Comparison of ENCODE assay signal across 8 cellular contexts in genomic region chr2:44974064-44974715, GRCh38. TPM values are rescaled to one million over a fixed set of nuclear protein-coding genes. Genes with fewer than 3 reads are reported as not detected.
DNase-seq lines count a peak whose midpoint lies in the region; ATAC-seq, FAIRE-seq and TF ChIP-seq lines count a peak whose summit lies in the region.

No MANE protein-coding gene starts in this region.

- H3K4me3 ChIP-seq in BJ (ENCODE audit: low read depth, low read length) (no peak overlapping the region), H1 (ENCODE audit: extremely low read depth in 1 of 4, insufficient read depth in 2 of 4, low read depth in 3 of 4, low read length in 4 of 4) (no peak overlapping the region), transverse colon (no peak overlapping the region)

- H3K9me3 Mint-ChIP-seq in H9, result no peaks in the 10 kb centered on the region; a peak in 1 of 5 replicates

- DNase-seq in BJ (ENCODE audit: low read depth) (no peak), H9 (peak; percentile 78), NCI-H510A treated with DMSO at 0.1 percent for 48 hours (lab: John Stamatoyannopoulos, UW) (peak; percentile 53), H1 (ENCODE audit: low read depth in 1 of 2, low spot score in 2 of 2) (peak in 1 of 2 experiments; percentile 74), transverse colon (no peak)

- H4K8ac ChIP-seq in H9 (replicated peaks; ENCODE audit: insufficient read length, low read depth, low read length) (no peak overlapping the region), H1 (ENCODE audit: extremely low read depth, insufficient read depth, low read length) (no peak overlapping the region)

- H2AK5ac ChIP-seq in H9 (ENCODE audit: insufficient read length, low read length), result no peak overlapping the region
- no peak overlapping the region for H2AK5ac ChIP-seq in H1 (ENCODE audit: low read depth, low read length)

- no peak for TF ChIP-seq EP300 in H1 (IDR thresholded peaks at IDR 0.05; ENCODE audit: borderline replicate concordance in 1 of 2, low read depth in 2 of 2, low read length in 2 of 2)
- TF ChIP-seq EP300 in transverse colon (IDR thresholded peaks at IDR 0.05; ENCODE audit: low read depth), result no peak

- H2BK120ac ChIP-seq in H9 (ENCODE audit: low read depth, low read length, poor library complexity, severe bottlenecking) (no peak overlapping the region), H1 (replicated peaks; ENCODE audit: low read depth, low read length) (no peak overlapping the region)

- no peak overlapping the region for H4K5ac ChIP-seq in H9 (ENCODE audit: insufficient read length, low read depth, low read length)
- no peak overlapping the region for H4K5ac ChIP-seq in H1 (ENCODE audit: insufficient read length, low read depth, low read length)

- no peaks in the 10 kb centered on the region for H4K20me1 ChIP-seq in H9 (ENCODE audit: control insufficient read depth, insufficient read depth, insufficient read length)
- H4K20me1 ChIP-seq in H1 (replicated peaks in 1 of 2; ENCODE audit: control insufficient read depth in 1 of 2, insufficient read depth in 2 of 2, low read length in 2 of 2), result no peaks in the 10 kb centered on the region

- peak; percentile 85 to 92 for TF ChIP-seq RAD21 in H1 (IDR thresholded peaks at IDR 0.05 in 1 of 2, conservative IDR thresholded peaks at IDR 0.05 in 1 of 2; ENCODE audit: low read depth in 2 of 2, low read length in 2 of 2)

- WGBS in H9 (ENCODE audit: extremely low coverage, insufficient read length, low lambda C conversion rate), result no CpG with 5 or more reads among the region's 6 CpGs
- 47% methylated on average over 6 of the region's 6 CpGs; no CpG with 5 or more reads in 1 of the 2 experiments for WGBS in H1 (ENCODE audit: extremely low coverage in 1 of 2, insufficient coverage in 1 of 2, insufficient read length in 1 of 2, insufficient replicate concordance in 2 of 2, low coverage in 1 of 2, low lambda C conversion rate in 2 of 2, missing lambda C conversion rate in 1 of 2), 2 experiments
- 61 to 62% methylated on average over 5 to 6 of the region's 6 CpGs for WGBS in transverse colon (ENCODE audit: low coverage in 1 of 2), 2 donors

- TF ChIP-seq CTCF in BJ (IDR thresholded peaks at IDR 0.05; ENCODE audit: insufficient read depth, low read depth, low read length), result peak; percentile 61
- TF ChIP-seq CTCF in H9 (conservative IDR thresholded peaks at IDR 0.05), result peak; percentile 92
- peak in 2 of 3 experiments; percentile 81 to 84; a peak in 3 of 4 replicates for TF ChIP-seq CTCF in H1 (IDR thresholded peaks at IDR 0.05; ENCODE audit: control extremely low read depth in 1 of 3, insufficient read depth in 1 of 3, low read depth in 1 of 3, low read length in 3 of 3)
- TF ChIP-seq CTCF in transverse colon (IDR thresholded peaks at IDR 0.05), result peak in 3 of 5 experiments; percentile 10 to 27 (median 21)

- H2BK12ac ChIP-seq in H9 (ENCODE audit: insufficient read length, low read depth, low read length) (no peak overlapping the region), H1 (ENCODE audit: low read depth, low read length) (no peak overlapping the region)

- H3K27me3 ChIP-seq in BJ (ENCODE audit: control insufficient read depth, insufficient read depth, low read length) (peaks cover 7% of the 10 kb centered on the region), H9 (ENCODE audit: insufficient read depth, low read length) (no peaks in the 10 kb centered on the region), H1 (replicated peaks in 1 of 4; ENCODE audit: control insufficient read depth in 3 of 4, extremely low read depth in 1 of 4, insufficient read depth in 3 of 4, low read length in 3 of 4) (no peaks in the 10 kb centered on the region; a peak in 1 of 7 replicates), transverse colon (peaks cover 46% of the 10 kb centered on the region)

- H3K14ac ChIP-seq in H9 (ENCODE audit: insufficient read depth, low read length) (no peak overlapping the region), H1 (ENCODE audit: insufficient read length) (no peak overlapping the region)

- H3K56ac ChIP-seq in H9 (ENCODE audit: insufficient read length, low read depth, low read length) (no peak overlapping the region), H1 (replicated peaks; ENCODE audit: insufficient read length, low read depth, low read length) (no peak overlapping the region)

- no peak overlapping the region for H3K18ac ChIP-seq in H9 (ENCODE audit: insufficient read length, low read depth, low read length)
- H3K18ac ChIP-seq in H1 (ENCODE audit: extremely low read depth, low read length), result no peak overlapping the region

- FAIRE-seq in H1 (lab: Jason Lieb, UNC), result peak; percentile 92

- intact Hi-C loops in transverse colon (cut with DNase I; ENCODE audit: low total_unique reads), result no loop called here

- H3K27ac ChIP-seq in H9 (ENCODE audit: insufficient read length, low read depth, low read length), result no peak overlapping the region
- no peak overlapping the region for H3K27ac ChIP-seq in H1 (ENCODE audit: low read depth, low read length)
- no peak overlapping the region for H3K27ac ChIP-seq in transverse colon

- in situ Hi-C loops in transverse colon (cut with MboI; ENCODE audit: low pct_ligation_motif_present in 1 of 4, low pct_unique_long_range_greater_than_20kb in 1 of 4, low sequenced_read_pairs in 3 of 4), result loop anchor here in 3 of 4 donors (25.0 kb wide), 3 partner anchors 487 to 937 kb away; no protein-coding TSS in a partner anchor

- H3T11ph ChIP-seq in H9 (ENCODE audit: low read length), result no peak overlapping the region

- POLR2A ChIA-PET in BJ (lab: Charles Lee) (no interaction called here), H1 (lab: Charles Lee; ENCODE audit: partially characterized antibody) (no interaction called here)

- H3K4me1 Mint-ChIP-seq in H9, result peaks cover 38 to 60% of the 10 kb centered on the region in 2 experiments

- H2BK15ac ChIP-seq in H9 (ENCODE audit: low read depth, low read length), result no peak overlapping the region
- no peak overlapping the region for H2BK15ac ChIP-seq in H1 (ENCODE audit: low read length)

- no peaks in the 10 kb centered on the region for H3K23me2 ChIP-seq in H9 (ENCODE audit: insufficient read length, low read depth, low read length, poor library complexity, severe bottlenecking)
- H3K23me2 ChIP-seq in H1 (ENCODE audit: low read depth, low read length), result no peaks in the 10 kb centered on the region

- no peak overlapping the region for H4K91ac ChIP-seq in H9 (ENCODE audit: insufficient read length, low read depth, low read length)
- no peak overlapping the region for H4K91ac ChIP-seq in H1 (replicated peaks; ENCODE audit: insufficient read length, low read length)

- CTCF ChIA-PET in BJ (lab: Yijun Ruan, JAX) (interaction anchor here (0.9 to 6.7 kb wide), 7 partner anchors 9 to 553 kb away, joined by 3 to 44 read pairs (median 5); no protein-coding TSS in a partner anchor), H1 (lab: Charles Lee; ENCODE audit: partially characterized antibody) (interaction anchor here (0.6 to 9.0 kb wide), 29 partner anchors 9 to 606 kb away, joined by 3 to 214 read pairs (median 4); no protein-coding TSS in a partner anchor)

- H3K27me3 Mint-ChIP-seq in H9 (ENCODE audit: low read depth), result peaks cover 19% of the 10 kb centered on the region

- no peak for ATAC-seq in GM19351 (IDR thresholded peaks at IDR 0.05; ENCODE audit: unreplicated experiment)
- no peak for ATAC-seq in HG03565 (IDR thresholded peaks at IDR 0.05; ENCODE audit: unreplicated experiment)
- ATAC-seq in GM18867 (IDR thresholded peaks at IDR 0.05; ENCODE audit: unreplicated experiment), result no peak

- no peak overlapping the region for H3K27ac Mint-ChIP-seq in H9

- H3K4me3 Mint-ChIP-seq in H9, result no peak overlapping the region

- H3K79me2 ChIP-seq in H9 (ENCODE audit: insufficient read depth, low read length) (no peaks in the 10 kb centered on the region), H1 (ENCODE audit: control insufficient read depth in 1 of 2, insufficient read depth in 2 of 2, low read length in 2 of 2) (no peaks in the 10 kb centered on the region)

- H3K4me2 ChIP-seq in H9 (ENCODE audit: insufficient read depth, insufficient read length, low read length) (no peak overlapping the region), H1 (ENCODE audit: insufficient read depth in 1 of 2, low read depth in 2 of 2, low read length in 2 of 2) (no peak overlapping the region)

- H3K4ac ChIP-seq in H9 (ENCODE audit: low read depth, low read length) (no peak overlapping the region), H1 (replicated peaks; ENCODE audit: insufficient read length, low read depth, low read length) (no peak overlapping the region)

- H3K23ac ChIP-seq in H9 (ENCODE audit: insufficient read length, low read depth, low read length), result no peak overlapping the region
- no peak overlapping the region for H3K23ac ChIP-seq in H1 (ENCODE audit: insufficient read length)

- H2BK20ac ChIP-seq in H9 (ENCODE audit: low read depth, low read length, poor library complexity, severe bottlenecking) (no peak overlapping the region), H1 (ENCODE audit: low read length) (no peak overlapping the region)

- no peak overlapping the region for H3K9ac ChIP-seq in H9 (ENCODE audit: extremely low read depth, insufficient read length, low read length)
- H3K9ac ChIP-seq in H1 (replicated peaks in 1 of 4; ENCODE audit: extremely low read depth in 1 of 4, low read depth in 3 of 4, low read length in 3 of 4), result no peak overlapping the region

- H2AFZ ChIP-seq in H9 (ENCODE audit: low read length) (no peak overlapping the region), H1 (ENCODE audit: low read length) (no peak overlapping the region)

- H3K9me3 ChIP-seq in H9 (ENCODE audit: control insufficient read depth, low read depth, low read length) (no peaks in the 10 kb centered on the region), H1 (ENCODE audit: insufficient read depth in 2 of 2, low read depth in 1 of 2, low read length in 1 of 2) (no peaks in the 10 kb centered on the region), transverse colon (no peaks in the 10 kb centered on the region)

- H3K4me1 ChIP-seq in H9 (ENCODE audit: insufficient read depth, low read length) (no peaks in the 10 kb centered on the region; the same call in none of the 2 replicates), H1 (replicated peaks in 1 of 4; ENCODE audit: control insufficient read depth in 3 of 4, insufficient read depth in 4 of 4, low read length in 3 of 4) (peaks cover 2 to 19% (median 10%) of the 10 kb centered on the region in 4 experiments; a peak in 6 of 7 replicates), transverse colon (no peaks in the 10 kb centered on the region)

- H3K36me3 Mint-ChIP-seq in H9 (ENCODE audit: insufficient read depth in 1 of 3, low read depth in 3 of 3), result no peaks in the 10 kb centered on the region

- TF ChIP-seq POLR2A in H1 (IDR thresholded peaks at IDR 0.05; ENCODE audit: control extremely low read depth in 1 of 2, low read depth in 2 of 2, low read length in 2 of 2) (no peak), transverse colon (IDR thresholded peaks at IDR 0.05) (no peak)

- H3K79me1 ChIP-seq in H9 (ENCODE audit: insufficient read depth, low read depth, low read length, poor library complexity, severe bottlenecking) (no peaks in the 10 kb centered on the region), H1 (ENCODE audit: low read depth, low read length) (no peaks in the 10 kb centered on the region)

- no peaks in the 10 kb centered on the region for H3K36me3 ChIP-seq in BJ (ENCODE audit: control insufficient read depth, insufficient read depth, low read length)
- no peaks in the 10 kb centered on the region for H3K36me3 ChIP-seq in H1 (ENCODE audit: control insufficient read depth in 2 of 4, insufficient read depth in 4 of 4, low read length in 3 of 4)
- H3K36me3 ChIP-seq in transverse colon, result no peaks in the 10 kb centered on the region

- H2BK5ac ChIP-seq in H9 (ENCODE audit: insufficient read length, low read length) (no peak overlapping the region), H1 (ENCODE audit: low read depth, low read length) (no peak overlapping the region)

RNA-seq across cellular contexts. Expression of gene SIX3, which starts 32.7 kb away (rescaled TPM):
- polyA plus RNA-seq in BJ (2011; rRNA removed), result not detected in 2 replicates
- not detected in 2 replicates for polyA minus RNA-seq in BJ (2011; rRNA and poly(A)+ RNA removed)
- total RNA-seq in H9 (2021), result 0.35 and 0.55 TPM in 2 replicates
- total RNA-seq in H1 (2021; fragmentation: NEBNext Ultra II Directional; extraction: Animal tissue kit (Norgen Biotek cat#: 25700)), result 0.19 and 0.21 TPM in 2 replicates
- polyA plus RNA-seq in H1 (2011; rRNA removed), result 0.02 and 0.52 TPM in 2 replicates
- polyA plus RNA-seq in H1 (2011; cell fraction: cytosol; rRNA removed), result 0.31 TPM
- polyA plus RNA-seq in H1 (2011; cell fraction: nucleus; rRNA removed), result 0.41 TPM
- 0.10 to 0.13 TPM (median 0.13 TPM) in 3 of 4 replicates, not detected in the other for polyA plus RNA-seq in H1 (2012, experiment 1 of 2)
- polyA plus RNA-seq in H1 (2012, experiment 2 of 2), result 0.09 TPM
- polyA plus RNA-seq in H1 (2013, experiment 1 of 2), result 0.10 TPM
- 0.07 TPM for polyA plus RNA-seq in H1 (2013, experiment 2 of 2)
- 0.09 TPM in 1 of 2 replicates, not detected in the other for polyA minus RNA-seq in H1 (2011; rRNA and poly(A)+ RNA removed)
- polyA minus RNA-seq in H1 (2011; cell fraction: cytosol; rRNA and poly(A)+ RNA removed), result not detected
- 0.50 TPM for polyA minus RNA-seq in H1 (2011; cell fraction: nucleus; rRNA and poly(A)+ RNA removed)
- not detected for total RNA-seq in transverse colon

RNA-seq across cellular contexts. Expression of gene SIX2, which starts 35.1 kb away (rescaled TPM):
- 0.23 and 0.36 TPM in 2 replicates for polyA plus RNA-seq in BJ (2011; rRNA removed)
- 0.09 TPM in 1 of 2 replicates, not detected in the other for polyA minus RNA-seq in BJ (2011; rRNA and poly(A)+ RNA removed)
- 0.15 TPM in 1 of 2 replicates, not detected in the other for total RNA-seq in H9 (2021)
- total RNA-seq in H1 (2021; fragmentation: NEBNext Ultra II Directional; extraction: Animal tissue kit (Norgen Biotek cat#: 25700)), result 0.84 and 1.0 TPM in 2 replicates
- 0.47 and 0.77 TPM in 2 replicates for polyA plus RNA-seq in H1 (2011; rRNA removed)
- polyA plus RNA-seq in H1 (2011; cell fraction: cytosol; rRNA removed), result 0.87 TPM
- polyA plus RNA-seq in H1 (2011; cell fraction: nucleus; rRNA removed), result 0.23 TPM
- polyA plus RNA-seq in H1 (2012, experiment 1 of 2), result 0.19 to 0.31 TPM (median 0.27 TPM) in 4 replicates
- 0.50 TPM for polyA plus RNA-seq in H1 (2012, experiment 2 of 2)
- polyA plus RNA-seq in H1 (2013, experiment 1 of 2), result 0.51 TPM
- 0.59 TPM for polyA plus RNA-seq in H1 (2013, experiment 2 of 2)
- 0.15 and 0.32 TPM in 2 replicates for polyA minus RNA-seq in H1 (2011; rRNA and poly(A)+ RNA removed)
- 0.66 TPM for polyA minus RNA-seq in H1 (2011; cell fraction: cytosol; rRNA and poly(A)+ RNA removed)
- 1.8 TPM for polyA minus RNA-seq in H1 (2011; cell fraction: nucleus; rRNA and poly(A)+ RNA removed)
- under 1 TPM in 2 of 4 donors, not detected in 2; 0.14 to 0.32 TPM for total RNA-seq in transverse colon

Comparison
In these comparisons a context has a peak if more than half of its experiments do, and no peak if none do; other contexts are left out.
1. DNase-seq: peak in H9 (single experiment) and NCI-H510A treated with DMSO at 0.1 percent for 48 hours (single experiment); none in BJ (single experiment) and transverse colon (single experiment).
2. CTCF ChIP-seq: peak in every context shown above with its lines; median percentile 92 in H9; 82 in H1; 61 in BJ; 21 in transverse colon.